14 cellular contexts compared by ENCODE assay signal in the genomic region with DNA sequence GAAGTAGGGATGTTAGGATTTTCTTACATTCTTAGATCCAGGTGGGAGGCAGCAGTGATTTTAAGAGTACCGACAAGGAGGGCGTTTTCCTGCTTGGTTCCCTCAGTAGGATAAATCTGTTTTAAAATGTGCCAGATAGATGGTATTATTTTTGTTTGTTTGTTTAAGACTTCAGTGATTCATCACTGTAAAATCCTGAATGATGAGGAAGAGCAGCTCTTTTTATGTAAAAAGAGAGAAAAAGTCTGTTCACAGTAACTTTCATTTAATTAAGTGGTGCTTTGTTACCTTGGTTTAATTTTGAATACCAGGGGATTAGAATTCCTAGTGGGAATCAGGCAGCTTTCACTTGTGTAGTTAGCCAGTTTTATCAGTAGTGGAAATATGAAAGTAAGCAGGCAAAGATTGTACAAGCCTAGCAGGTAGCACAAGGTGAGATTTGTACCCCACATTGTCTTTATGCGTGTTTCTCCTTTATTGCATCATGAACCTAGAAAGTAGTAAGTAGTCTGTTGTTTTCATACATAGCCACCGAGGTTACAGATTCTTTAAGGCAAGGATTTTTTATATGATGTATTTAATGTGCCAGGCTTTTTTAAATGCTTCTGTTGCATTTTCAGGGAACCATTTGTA.
"Had no signal": no experiment of that assay in that cellular context is flagged by ENCODE, and none has a peak within 500 bp of the region (broad histone marks: within the 10 kb centered on the region; RNA-seq: fewer than 3 reads in every experiment).

No MANE protein-coding gene starts in this region.

- H3K27me3 ChIP-seq: breast epithelium, hepatocyte, tibial artery had no signal

- H3K9me3 ChIP-seq: breast epithelium, tibial artery had no signal

- H3K79me2 ChIP-seq: hepatocyte had no signal

- H3K36me3 ChIP-seq: breast epithelium, tibial artery had no signal

- FAIRE-seq: endothelial cell of umbilical vein had no signal

- H3K4me1 ChIP-seq: breast epithelium had no signal

- H3K4me2 ChIP-seq: hepatocyte had no signal

- H2AFZ ChIP-seq: hepatocyte had no signal

- H3K4me3 ChIP-seq: breast epithelium, hepatocyte, skin epidermis, tibial artery had no signal

- H3K27ac ChIP-seq: breast epithelium, hepatocyte, skin epidermis, tibial artery had no signal

- DNase-seq: activated CD4-positive, alpha-beta T cell treated with anti-CD3 and anti-CD28 coated beads for 1 hour; activated CD4-positive, alpha-beta T cell treated with anti-CD3 and anti-CD28 coated beads, Interleukin-2, amount 50 U/mL, for 48 hours; activated gamma-delta T cell treated with Interleukin-2 at 50 U/mL for 16 hours; activated naive CD8-positive, alpha-beta T cell treated with anti-CD3 and anti-CD28 coated beads for 36 hours; activated T-cell treated with anti-CD3 and anti-CD28 coated beads, Interleukin-2, amount 50 U/mL, for 48 hours; anterior cingulate cortex; kidney glomerular epithelial cell; nephron progenitor cell; T-helper 9 cell; tibial artery had no signal
